In the genomic region with DNA sequence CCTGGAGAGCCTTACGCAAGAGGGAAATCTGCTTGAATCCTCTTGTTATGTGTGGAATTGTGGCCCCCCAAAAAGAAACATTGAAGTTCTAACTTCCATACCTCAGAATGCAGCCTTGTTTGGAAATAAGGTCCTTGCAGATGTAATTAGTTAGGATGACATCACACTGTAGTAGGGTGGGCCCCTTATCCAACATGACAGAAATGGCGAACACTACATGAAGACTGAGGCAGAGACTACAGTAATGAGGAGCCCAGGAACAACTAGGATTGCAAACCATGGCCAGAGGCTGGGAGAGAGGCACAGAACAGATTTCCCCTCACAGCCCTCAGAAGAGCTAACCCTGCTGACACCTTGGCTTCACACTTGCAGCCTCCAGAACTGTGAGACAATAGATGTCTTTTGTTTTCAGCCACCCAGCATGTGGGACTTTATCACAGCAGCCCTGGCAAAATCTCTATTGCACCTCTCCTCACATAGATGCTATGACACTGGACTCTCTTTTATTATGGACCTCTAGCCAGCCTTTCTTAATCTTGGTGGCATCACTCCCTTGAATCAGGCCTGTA, we compare ENCODE assay signal across 18 cellular contexts. TPM values are rescaled to one million over a fixed set of nuclear protein-coding genes. Genes with fewer than 3 reads are reported as not detected.
DNase-seq lines count a peak whose midpoint lies in the region; ATAC-seq and TF ChIP-seq lines count a peak whose summit lies in the region.
"Had no signal": no experiment of that assay in that cellular context is flagged by ENCODE, and none has a peak within 500 bp of the region (broad histone marks: within the 10 kb centered on the region; RNA-seq: fewer than 3 reads in every experiment).

No MANE protein-coding gene starts in this region.

- POLR2A ChIA-PET in naive thymus-derived CD4-positive, alpha-beta T cell (lab: Charles Lee) = interaction anchor here (6.7 to 7.5 kb wide), 2 partner anchors 12 kb away, joined by 53 to 75 read pairs; no protein-coding TSS in a partner anchor

- H3K79me2 ChIP-seq in hepatocyte = peaks cover 9% of the 10 kb centered on the region

- no peaks in the 10 kb centered on the region for H4K20me1 ChIP-seq in hepatocyte (ENCODE audit: insufficient read depth, poor library complexity, severe bottlenecking)

- intact Hi-C loops in naive thymus-derived CD4-positive, alpha-beta T cell (cut with micrococcal nuclease) = loop anchor here in 1 of 2 donors (2.0 kb wide), 1 partner anchor 14 kb away; no protein-coding TSS in a partner anchor
- intact Hi-C loops in posterior cingulate gyrus (cut with DNase I) = no loop called here

- H3K9me3 Mint-ChIP-seq in activated naive CD8-positive, alpha-beta T cell treated with anti-CD3 and anti-CD28 coated beads for 36 hours = peaks cover 3% of the 10 kb centered on the region
- H3K9me3 Mint-ChIP-seq in naive thymus-derived CD4-positive, alpha-beta T cell = no peaks in the 10 kb centered on the region
- H3K9me3 Mint-ChIP-seq: nephron had no signal

- H2AFZ ChIP-seq in hepatocyte = no peak overlapping the region

- H3K4me1 ChIP-seq in naive thymus-derived CD4-positive, alpha-beta T cell (ENCODE audit: control insufficient read depth in 2 of 2, insufficient read depth in 2 of 2, low read length in 2 of 2) = peaks cover 58 to 77% of the 10 kb centered on the region in 2 donors
- H3K4me1 ChIP-seq in hepatocyte (ENCODE audit: insufficient read depth) = no peaks in the 10 kb centered on the region
- H3K4me1 ChIP-seq: adrenal gland, testis had no signal

- WGBS in hepatocyte (ENCODE audit: low lambda C conversion rate, missing lambda C conversion rate) = 95% methylated on average over 2 of the region's 2 CpGs

- peak overlapping the region; percentile 42 for H3K4me3 Mint-ChIP-seq in activated naive CD8-positive, alpha-beta T cell treated with anti-CD3 and anti-CD28 coated beads for 36 hours
- peak overlapping the region in 7 of 10 donors; percentile 2 to 42 (median 21) for H3K4me3 Mint-ChIP-seq in naive thymus-derived CD4-positive, alpha-beta T cell
- H3K4me3 Mint-ChIP-seq: nephron had no signal

- H3K27ac Mint-ChIP-seq in activated naive CD8-positive, alpha-beta T cell treated with anti-CD3 and anti-CD28 coated beads for 36 hours = peak overlapping the region; percentile 100
- peak overlapping the region in 7 of 9 donors; percentile 39 to 100 (median 97) for H3K27ac Mint-ChIP-seq in naive thymus-derived CD4-positive, alpha-beta T cell
- H3K27ac Mint-ChIP-seq: nephron had no signal

- ATAC-seq in GM18520 (IDR thresholded peaks at IDR 0.05; ENCODE audit: unreplicated experiment) (peak; percentile 27), GM21526 (IDR thresholded peaks at IDR 0.05; ENCODE audit: low FRiP score, unreplicated experiment) (no peak)
- ATAC-seq in naive thymus-derived CD4-positive, alpha-beta T cell = peak; percentile 36

- peak overlapping the region; percentile 82 for H3K27ac ChIP-seq in naive thymus-derived CD4-positive, alpha-beta T cell (ENCODE audit: low read depth, low read length)
- H3K27ac ChIP-seq in hepatocyte = no peak overlapping the region
- H3K27ac ChIP-seq: 22Rv1, adrenal gland, BLaER1, SJCRH30, testis had no signal

- CTCF ChIA-PET in naive thymus-derived CD4-positive, alpha-beta T cell (lab: Charles Lee) = interaction anchor here (0.6 kb wide), 1 partner anchor 348 kb away, joined by 3 read pairs; no protein-coding TSS in a partner anchor

- H3K36me3 Mint-ChIP-seq in activated naive CD8-positive, alpha-beta T cell treated with anti-CD3 and anti-CD28 coated beads for 36 hours = peaks cover 57% of the 10 kb centered on the region
- peaks cover 0 to 29% (median 16%) of the 10 kb centered on the region in 5 donors for H3K36me3 Mint-ChIP-seq in naive thymus-derived CD4-positive, alpha-beta T cell

- H3K9me3 ChIP-seq in naive thymus-derived CD4-positive, alpha-beta T cell (ENCODE audit: control insufficient read depth in 2 of 3, low read length in 3 of 3) = no peaks in the 10 kb centered on the region
- H3K9me3 ChIP-seq in hepatocyte (ENCODE audit: low read depth) = no peaks in the 10 kb centered on the region
- H3K9me3 ChIP-seq: adrenal gland, SJCRH30, testis had no signal

- H3K4me1 Mint-ChIP-seq in activated naive CD8-positive, alpha-beta T cell treated with anti-CD3 and anti-CD28 coated beads for 36 hours = peaks cover 82% of the 10 kb centered on the region
- H3K4me1 Mint-ChIP-seq in naive thymus-derived CD4-positive, alpha-beta T cell = peaks cover 53 to 99% (median 95%) of the 10 kb centered on the region in 7 donors
- H3K4me1 Mint-ChIP-seq: nephron had no signal

- DNase-seq in NK-92 treated with Interleukin-12 subunit alpha and Interleukin-12 subunit beta, amount 100 ng/mL, for 24 hours (lab: John Stamatoyannopoulos, UW) = peak; percentile 50
- DNase-seq in NK-92 (lab: John Stamatoyannopoulos, UW; ENCODE audit: unreplicated experiment) (no peak), posterior cingulate gyrus (no peak), hepatocyte (ENCODE audit: low spot score) (no peak)
- no peak for DNase-seq in activated naive CD8-positive, alpha-beta T cell treated with anti-CD3 and anti-CD28 coated beads for 36 hours
- no peak for DNase-seq in naive thymus-derived CD4-positive, alpha-beta T cell
- DNase-seq: activated CD8-positive, alpha-beta memory T cell treated with anti-CD3 and anti-CD28 coated beads for 24 hours; adrenal gland; foreskin melanocyte; NCI-H1694; NCI-H446; SJCRH30; testis had no signal

- H3K4me2 ChIP-seq in hepatocyte = no peak overlapping the region
- H3K4me2 ChIP-seq: BLaER1 had no signal

- no peaks in the 10 kb centered on the region for H3K9me2 ChIP-seq in hepatocyte (replicated peaks; ENCODE audit: insufficient read depth)

- H3K36me3 ChIP-seq in naive thymus-derived CD4-positive, alpha-beta T cell (ENCODE audit: control insufficient read depth in 2 of 3, insufficient read depth in 3 of 3, low read length in 3 of 3) = no peaks in the 10 kb centered on the region
- H3K36me3 ChIP-seq in hepatocyte (replicated peaks; ENCODE audit: insufficient read depth, low read depth) = no peaks in the 10 kb centered on the region
- H3K36me3 ChIP-seq: adrenal gland, SJCRH30 had no signal

- H3K27me3 ChIP-seq in naive thymus-derived CD4-positive, alpha-beta T cell (ENCODE audit: control insufficient read depth in 2 of 2, insufficient read depth in 2 of 2, low read length in 2 of 2) = no peaks in the 10 kb centered on the region
- no peaks in the 10 kb centered on the region for H3K27me3 ChIP-seq in hepatocyte
- H3K27me3 ChIP-seq: adrenal gland, BLaER1, SJCRH30, testis had no signal

- no peaks in the 10 kb centered on the region for H3K27me3 Mint-ChIP-seq in activated naive CD8-positive, alpha-beta T cell treated with anti-CD3 and anti-CD28 coated beads for 36 hours
- H3K27me3 Mint-ChIP-seq in naive thymus-derived CD4-positive, alpha-beta T cell = no peaks in the 10 kb centered on the region

- TF ChIP-seq CTCF in hepatocyte (IDR thresholded peaks at IDR 0.05; ENCODE audit: poor library complexity) = no peak

- H3K4me3 ChIP-seq in naive thymus-derived CD4-positive, alpha-beta T cell (ENCODE audit: low read length) = no peak overlapping the region
- H3K4me3 ChIP-seq in hepatocyte = no peak overlapping the region
- H3K4me3 ChIP-seq: adrenal gland, BLaER1, SJCRH30, testis had no signal

RNA-seq across cellular contexts. Expression of a gene that starts 29.8 kb away (rescaled TPM):
- 10 to 100 TPM; 27.1 to 28.8 TPM for total RNA-seq in activated naive CD8-positive, alpha-beta T cell treated with anti-CD3 and anti-CD28 coated beads for 36 hours
- total RNA-seq in naive thymus-derived CD4-positive, alpha-beta T cell = 10 to 100 TPM; 26.8 to 92.1 (median 58.9) TPM
- 10 to 100 TPM; 12.2 to 29.0 TPM for polyA plus RNA-seq in naive thymus-derived CD4-positive, alpha-beta T cell
- 9.4 TPM in 2 replicates for total RNA-seq in hepatocyte
- 3.3 and 3.9 TPM in 2 replicates for polyA plus RNA-seq in hepatocyte
